Comparison of ENCODE assay signal across 3 cellular contexts in the genomic region with DNA sequence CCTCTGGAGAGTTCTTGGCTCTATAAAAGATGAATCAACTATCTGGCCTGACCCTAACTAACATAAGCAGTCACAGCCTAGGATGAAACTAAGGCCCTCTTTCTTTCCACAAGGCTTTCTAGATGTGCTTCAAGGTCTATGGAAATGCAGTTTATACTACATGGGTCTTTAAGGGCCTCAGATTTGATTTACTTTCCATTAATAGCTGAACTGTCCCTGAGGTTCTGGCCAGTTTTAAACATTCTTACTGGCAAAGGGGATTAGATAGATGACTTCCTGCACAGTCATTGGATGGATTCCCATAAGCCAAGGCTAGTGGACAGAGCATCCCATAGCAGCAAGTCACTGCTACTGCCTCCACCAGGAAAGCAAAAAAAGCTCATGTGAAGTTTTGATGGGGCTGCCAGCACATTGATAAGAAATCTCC.
TF ChIP-seq lines count a peak whose summit lies in the region.

No MANE protein-coding gene starts in this region.

TF ChIP-seq in A549, 52 proteins besides CTCF, POLR2A, EP300 and RAD21 (continued from another document):
- no peak for TF ChIP-seq CBX2 (IDR thresholded peaks at IDR 0.05; ENCODE audit: borderline replicate concordance, low read depth)

TF ChIP-seq in HCT116, 20 proteins besides CTCF, POLR2A, EP300 and RAD21 (continued from another document):
- TF ChIP-seq, protein P1, sequence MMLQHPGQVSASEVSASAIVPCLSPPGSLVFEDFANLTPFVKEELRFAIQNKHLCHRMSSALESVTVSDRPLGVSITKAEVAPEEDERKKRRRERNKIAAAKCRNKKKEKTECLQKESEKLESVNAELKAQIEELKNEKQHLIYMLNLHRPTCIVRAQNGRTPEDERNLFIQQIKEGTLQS (IDR thresholded peaks at IDR 0.05), result no peak
- no peak for TF ChIP-seq ELF1 (IDR thresholded peaks at IDR 0.05; ENCODE audit: borderline replicate concordance, low read depth)
- no peak for TF ChIP-seq SIN3A (IDR thresholded peaks at IDR 0.05; ENCODE audit: low read depth)
- TF ChIP-seq, protein P2, sequence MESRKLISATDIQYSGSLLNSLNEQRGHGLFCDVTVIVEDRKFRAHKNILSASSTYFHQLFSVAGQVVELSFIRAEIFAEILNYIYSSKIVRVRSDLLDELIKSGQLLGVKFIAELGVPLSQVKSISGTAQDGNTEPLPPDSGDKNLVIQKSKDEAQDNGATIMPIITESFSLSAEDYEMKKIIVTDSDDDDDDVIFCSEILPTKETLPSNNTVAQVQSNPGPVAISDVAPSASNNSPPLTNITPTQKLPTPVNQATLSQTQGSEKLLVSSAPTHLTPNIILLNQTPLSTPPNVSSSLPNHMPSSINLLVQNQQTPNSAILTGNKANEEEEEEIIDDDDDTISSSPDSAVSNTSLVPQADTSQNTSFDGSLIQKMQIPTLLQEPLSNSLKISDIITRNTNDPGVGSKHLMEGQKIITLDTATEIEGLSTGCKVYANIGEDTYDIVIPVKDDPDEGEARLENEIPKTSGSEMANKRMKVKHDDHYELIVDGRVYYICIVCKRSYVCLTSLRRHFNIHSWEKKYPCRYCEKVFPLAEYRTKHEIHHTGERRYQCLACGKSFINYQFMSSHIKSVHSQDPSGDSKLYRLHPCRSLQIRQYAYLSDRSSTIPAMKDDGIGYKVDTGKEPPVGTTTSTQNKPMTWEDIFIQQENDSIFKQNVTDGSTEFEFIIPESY (IDR thresholded peaks at IDR 0.05; ENCODE audit: extremely low read depth, insufficient replicate concordance, low read length), result no peak
- no peak for TF ChIP-seq EGR1 (IDR thresholded peaks at IDR 0.05; ENCODE audit: low read depth)
- no peak for TF ChIP-seq POLR2AphosphoS5 (IDR thresholded peaks at IDR 0.05; ENCODE audit: low read depth, low read length)
- TF ChIP-seq SP1 (IDR thresholded peaks at IDR 0.05; ENCODE audit: low read depth), result no peak
- no peak for TF ChIP-seq CEBPB (IDR thresholded peaks at IDR 0.05; ENCODE audit: low read depth)
- no peak for TF ChIP-seq YY1 (IDR thresholded peaks at IDR 0.05; ENCODE audit: extremely low read depth, insufficient replicate concordance, low read depth, low read length)
- TF ChIP-seq FOSL1 (IDR thresholded peaks at IDR 0.05; ENCODE audit: low read depth), result no peak
- TF ChIP-seq, protein P3, sequence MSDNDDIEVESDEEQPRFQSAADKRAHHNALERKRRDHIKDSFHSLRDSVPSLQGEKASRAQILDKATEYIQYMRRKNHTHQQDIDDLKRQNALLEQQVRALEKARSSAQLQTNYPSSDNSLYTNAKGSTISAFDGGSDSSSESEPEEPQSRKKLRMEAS (IDR thresholded peaks at IDR 0.05), result no peak
- no peak for TF ChIP-seq EZH2 (IDR thresholded peaks at IDR 0.05)
- no peak for TF ChIP-seq JUND (IDR thresholded peaks at IDR 0.05)
- TF ChIP-seq, protein P4, sequence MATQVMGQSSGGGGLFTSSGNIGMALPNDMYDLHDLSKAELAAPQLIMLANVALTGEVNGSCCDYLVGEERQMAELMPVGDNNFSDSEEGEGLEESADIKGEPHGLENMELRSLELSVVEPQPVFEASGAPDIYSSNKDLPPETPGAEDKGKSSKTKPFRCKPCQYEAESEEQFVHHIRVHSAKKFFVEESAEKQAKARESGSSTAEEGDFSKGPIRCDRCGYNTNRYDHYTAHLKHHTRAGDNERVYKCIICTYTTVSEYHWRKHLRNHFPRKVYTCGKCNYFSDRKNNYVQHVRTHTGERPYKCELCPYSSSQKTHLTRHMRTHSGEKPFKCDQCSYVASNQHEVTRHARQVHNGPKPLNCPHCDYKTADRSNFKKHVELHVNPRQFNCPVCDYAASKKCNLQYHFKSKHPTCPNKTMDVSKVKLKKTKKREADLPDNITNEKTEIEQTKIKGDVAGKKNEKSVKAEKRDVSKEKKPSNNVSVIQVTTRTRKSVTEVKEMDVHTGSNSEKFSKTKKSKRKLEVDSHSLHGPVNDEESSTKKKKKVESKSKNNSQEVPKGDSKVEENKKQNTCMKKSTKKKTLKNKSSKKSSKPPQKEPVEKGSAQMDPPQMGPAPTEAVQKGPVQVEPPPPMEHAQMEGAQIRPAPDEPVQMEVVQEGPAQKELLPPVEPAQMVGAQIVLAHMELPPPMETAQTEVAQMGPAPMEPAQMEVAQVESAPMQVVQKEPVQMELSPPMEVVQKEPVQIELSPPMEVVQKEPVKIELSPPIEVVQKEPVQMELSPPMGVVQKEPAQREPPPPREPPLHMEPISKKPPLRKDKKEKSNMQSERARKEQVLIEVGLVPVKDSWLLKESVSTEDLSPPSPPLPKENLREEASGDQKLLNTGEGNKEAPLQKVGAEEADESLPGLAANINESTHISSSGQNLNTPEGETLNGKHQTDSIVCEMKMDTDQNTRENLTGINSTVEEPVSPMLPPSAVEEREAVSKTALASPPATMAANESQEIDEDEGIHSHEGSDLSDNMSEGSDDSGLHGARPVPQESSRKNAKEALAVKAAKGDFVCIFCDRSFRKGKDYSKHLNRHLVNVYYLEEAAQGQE (IDR thresholded peaks at IDR 0.05; ENCODE audit: low read depth), result no peak
- no peak for TF ChIP-seq SRF (IDR thresholded peaks at IDR 0.05; ENCODE audit: low read depth)
- no peak for TF ChIP-seq TCF7L2 (IDR thresholded peaks at IDR 0.05; ENCODE audit: borderline replicate concordance, extremely low read depth, insufficient read depth, insufficient read length)
- no peak for TF ChIP-seq EZH2phosphoT487 (IDR thresholded peaks at IDR 0.05; ENCODE audit: borderline replicate concordance)
- no peak for TF ChIP-seq ZFX (IDR thresholded peaks at IDR 0.05)
- TF ChIP-seq ZNF274 (IDR thresholded peaks at IDR 0.05; ENCODE audit: low read depth, low read length), result no peak

TF ChIP-seq in endothelial cell of umbilical vein, 7 proteins besides CTCF, POLR2A, EP300 and RAD21 (continued from another document):
- TF ChIP-seq, protein P3 (IDR thresholded peaks at IDR 0.05; ENCODE audit: insufficient read depth, insufficient read length), result no peak
- TF ChIP-seq GATA2 (IDR thresholded peaks at IDR 0.05; ENCODE audit: insufficient read depth, insufficient read length, low read depth, low read length) (no peak), EZH2 (IDR thresholded peaks at IDR 0.05; ENCODE audit: borderline replicate concordance, low read depth, low read length, severe bottlenecking) (no peak)
